31 cellular contexts compared by ENCODE assay signal in genomic region chrX:40527543-40527942, GRCh38. TPM values are rescaled to one million over a fixed set of nuclear protein-coding genes. Genes with fewer than 3 reads are reported as not detected.
DNase-seq lines count a peak whose midpoint lies in the region; ATAC-seq, FAIRE-seq and TF ChIP-seq lines count a peak whose summit lies in the region.
"Had no signal": no experiment of that assay in that cellular context is flagged by ENCODE, and none has a peak within 500 bp of the region (broad histone marks: within the 10 kb centered on the region; RNA-seq: fewer than 3 reads in every experiment).

No MANE protein-coding gene starts in this region.

- H3K27me3 ChIP-seq in bronchial epithelial cell (ENCODE audit: control insufficient read depth, insufficient read depth, low read length): no peaks in the 10 kb centered on the region
- H3K27me3 ChIP-seq: BE2C, BLaER1 had no signal

- POLR2A ChIA-PET in HEK293 (lab: Yijun Ruan, JAX): interaction anchor here (0.6 kb wide), 1 partner anchor 1152 kb away, joined by 3 read pairs; no protein-coding TSS in a partner anchor

- H3K27ac ChIP-seq in HEK293 (ENCODE audit: extremely low read depth, low read depth, low read length): no peak overlapping the region
- H3K27ac ChIP-seq: 22Rv1; A549; BLaER1; BLaER1 treated with 17β-estradiol and CSF1 and Interleukin-3, amounts not matched to agents 10 nM and 100 nM; C4-2B had no signal

- H3K4me3 ChIP-seq in HEK293 (ENCODE audit: low read depth, low read length): no peak overlapping the region
- H3K4me3 ChIP-seq in bronchial epithelial cell (ENCODE audit: low read depth, low read length): no peak overlapping the region
- H3K4me3 ChIP-seq: A549; BLaER1; BLaER1 treated with 17β-estradiol and CSF1 and Interleukin-3, amounts not matched to agents 10 nM and 100 nM had no signal

- CTCF ChIA-PET in HEK293 (lab: Yijun Ruan, JAX): no interaction called here

- FAIRE-seq in bronchial epithelial cell (lab: Jason Lieb, UNC): peak; percentile 76
- FAIRE-seq: A204.1, A549, D721Med had no signal

- H3K9me3 ChIP-seq in HEK293 (ENCODE audit: control insufficient read depth, insufficient read depth, low read depth, low read length): no peaks in the 10 kb centered on the region
- H3K9me3 ChIP-seq: A549, BE2C, BLaER1, Caco-2 had no signal

- TF ChIP-seq CTCF in HEK293 (tag by site-specific recombination; IDR thresholded peaks at IDR 0.05) (no peak), bronchial epithelial cell (IDR thresholded peaks at IDR 0.05; ENCODE audit: insufficient read depth, low read length, severe bottlenecking) (no peak)

- DNase-seq in bronchial epithelial cell (ENCODE audit: low read depth) (no peak), activated gamma-delta T cell (lab: John Stamatoyannopoulos, UW) (no peak)
- DNase-seq: 8988T; ACHN; AML-193; BE2C; C1 segment of cervical spinal cord; Caco-2; Calu3; CD4-positive, alpha-beta memory T cell; CD4-positive, alpha-beta T cell; CD4-positive, CD25-positive, alpha-beta regulatory T cell; CD8-positive, alpha-beta memory T cell; CD8-positive, alpha-beta T cell; COR-L47; DMS 273 treated with DMSO at 0.1 percent for 48 hours; DMS153; DMS53; DMS79; DMS79 treated with DMSO at 0.1 percent for 48 hours; DND-41; EL had no signal

- ATAC-seq in HG03139 (IDR thresholded peaks at IDR 0.05; ENCODE audit: unreplicated experiment): no peak
- ATAC-seq: A549; CD8-positive, alpha-beta T cell had no signal

- peaks cover 6% of the 10 kb centered on the region; the same call in 1 of the 2 replicates for H3K4me1 ChIP-seq in HEK293 (ENCODE audit: control insufficient read depth, insufficient read depth, low read length)
- H3K4me1 ChIP-seq: A549; BE2C; BLaER1; BLaER1 treated with 17β-estradiol and CSF1 and Interleukin-3, amounts not matched to agents 10 nM and 100 nM had no signal

- no peaks in the 10 kb centered on the region for H3K36me3 ChIP-seq in HEK293 (ENCODE audit: control insufficient read depth in 2 of 2, insufficient read depth in 1 of 2, low read length in 2 of 2)
- no peaks in the 10 kb centered on the region for H3K36me3 ChIP-seq in bronchial epithelial cell (ENCODE audit: control insufficient read depth, insufficient read depth, low read length)
- H3K36me3 ChIP-seq: BE2C; BLaER1; BLaER1 treated with 17β-estradiol and CSF1 and Interleukin-3, amounts not matched to agents 10 nM and 100 nM had no signal

TF ChIP-seq in HEK293, 187 proteins besides CTCF, POLR2A, EP300 and RAD21:
- TF ChIP-seq, protein P1, sequence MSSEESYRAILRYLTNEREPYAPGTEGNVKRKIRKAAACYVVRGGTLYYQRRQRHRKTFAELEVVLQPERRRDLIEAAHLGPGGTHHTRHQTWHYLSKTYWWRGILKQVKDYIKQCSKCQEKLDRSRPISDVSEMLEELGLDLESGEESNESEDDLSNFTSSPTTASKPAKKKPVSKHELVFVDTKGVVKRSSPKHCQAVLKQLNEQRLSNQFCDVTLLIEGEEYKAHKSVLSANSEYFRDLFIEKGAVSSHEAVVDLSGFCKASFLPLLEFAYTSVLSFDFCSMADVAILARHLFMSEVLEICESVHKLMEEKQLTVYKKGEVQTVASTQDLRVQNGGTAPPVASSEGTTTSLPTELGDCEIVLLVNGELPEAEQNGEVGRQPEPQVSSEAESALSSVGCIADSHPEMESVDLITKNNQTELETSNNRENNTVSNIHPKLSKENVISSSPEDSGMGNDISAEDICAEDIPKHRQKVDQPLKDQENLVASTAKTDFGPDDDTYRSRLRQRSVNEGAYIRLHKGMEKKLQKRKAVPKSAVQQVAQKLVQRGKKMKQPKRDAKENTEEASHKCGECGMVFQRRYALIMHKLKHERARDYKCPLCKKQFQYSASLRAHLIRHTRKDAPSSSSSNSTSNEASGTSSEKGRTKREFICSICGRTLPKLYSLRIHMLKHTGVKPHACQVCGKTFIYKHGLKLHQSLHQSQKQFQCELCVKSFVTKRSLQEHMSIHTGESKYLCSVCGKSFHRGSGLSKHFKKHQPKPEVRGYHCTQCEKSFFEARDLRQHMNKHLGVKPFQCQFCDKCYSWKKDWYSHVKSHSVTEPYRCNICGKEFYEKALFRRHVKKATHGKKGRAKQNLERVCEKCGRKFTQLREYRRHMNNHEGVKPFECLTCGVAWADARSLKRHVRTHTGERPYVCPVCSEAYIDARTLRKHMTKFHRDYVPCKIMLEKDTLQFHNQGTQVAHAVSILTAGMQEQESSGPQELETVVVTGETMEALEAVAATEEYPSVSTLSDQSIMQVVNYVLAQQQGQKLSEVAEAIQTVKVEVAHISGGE (tag by site-specific recombination; conservative IDR thresholded peaks at IDR 0.05; ENCODE audit: low read depth): no peak
- TF ChIP-seq ZNF366 (tag by site-specific recombination; conservative IDR thresholded peaks at IDR 0.05) (no peak), ZNF394 (tag by site-specific recombination; IDR thresholded peaks at IDR 0.05; ENCODE audit: borderline replicate concordance) (no peak), ZNF211 (tag by site-specific recombination; IDR thresholded peaks at IDR 0.05; ENCODE audit: low read depth) (peak; percentile 98)

RNA-seq across cellular contexts. Expression of gene ATP6AP2, which starts 53.2 kb away (rescaled TPM):
- 99.8 and 121 TPM in 2 replicates for total RNA-seq in bronchial epithelial cell
